In genomic region chrX:96715412-96715940, GRCh38 we compare ENCODE assay signal across 2 cellular contexts.
TF ChIP-seq lines count a peak whose summit lies in the region.

No MANE protein-coding gene starts in this region.

TF ChIP-seq in GM12891, 5 proteins besides CTCF, POLR2A, EP300 and RAD21:
- TF ChIP-seq SPI1 (IDR thresholded peaks at IDR 0.05; ENCODE audit: low read depth, low read length) (peak; percentile 60), POU2F2 (IDR thresholded peaks at IDR 0.05; ENCODE audit: low read depth, low read length) (no peak)

TF ChIP-seq in GM12878, 131 proteins besides CTCF, POLR2A, EP300 and RAD21:
- 0 out of 2 replicates have a peak, but pooled peaks have one; percentile 24 for TF ChIP-seq SPI1 (IDR thresholded peaks at IDR 0.05; ENCODE audit: borderline replicate concordance, insufficient read depth, low read depth, low read length)
- no peak for TF ChIP-seq NKRF (conservative IDR thresholded peaks at IDR 0.05)
